Comparison of ENCODE assay signal across 8 cellular contexts in genomic region chr1:101026394-101026788, GRCh38. TPM values are rescaled to one million over a fixed set of nuclear protein-coding genes. Genes with fewer than 3 reads are reported as not detected.
DNase-seq lines count a peak whose midpoint lies in the region; ATAC-seq and TF ChIP-seq lines count a peak whose summit lies in the region.

No MANE protein-coding gene starts in this region.

- H3K27ac Mint-ChIP-seq in activated naive CD4-positive, alpha-beta T cell treated with anti-CD3 and anti-CD28 coated beads for 36 hours, result peak overlapping the region; percentile 98

- peaks cover 60% of the 10 kb centered on the region for H3K4me1 Mint-ChIP-seq in activated naive CD4-positive, alpha-beta T cell treated with anti-CD3 and anti-CD28 coated beads for 36 hours (ENCODE audit: low read depth)

- no peak for ATAC-seq in left lung
- ATAC-seq in HG03095 (IDR thresholded peaks at IDR 0.05; ENCODE audit: unreplicated experiment), result no peak

- in situ Hi-C loops in transverse colon (cut with MboI; ENCODE audit: low pct_ligation_motif_present in 1 of 4, low pct_unique_long_range_greater_than_20kb in 1 of 4, low sequenced_read_pairs in 3 of 4), result no loop called here

- H3K27ac ChIP-seq in left lung, result peak overlapping the region; percentile 86 to 88
- H3K27ac ChIP-seq in transverse colon, result peak overlapping the region; percentile 83 to 89 (median 86)

- TF ChIP-seq CTCF in left lung (IDR thresholded peaks at IDR 0.05) (no peak), transverse colon (IDR thresholded peaks at IDR 0.05) (no peak)

- CTCF ChIA-PET in activated naive CD4-positive, alpha-beta T cell treated with anti-CD3 and anti-CD28 coated beads for 36 hours (lab: Charles Lee), result interaction anchor here (1.0 to 1.4 kb wide), 3 partner anchors 37 to 212 kb away, joined by 3 to 5 read pairs (median 3); no protein-coding TSS in a partner anchor

- H3K4me3 ChIP-seq in adipocyte (ENCODE audit: low read length), result peak overlapping the region; percentile 93
- peak overlapping the region; percentile 67 to 79 for H3K4me3 ChIP-seq in left lung
- H3K4me3 ChIP-seq in transverse colon, result peak overlapping the region; percentile 43 to 72 (median 64)

- no peaks in the 10 kb centered on the region for H3K27me3 Mint-ChIP-seq in activated naive CD4-positive, alpha-beta T cell treated with anti-CD3 and anti-CD28 coated beads for 36 hours (ENCODE audit: low read depth)

- peak overlapping the region; percentile 99 for H3K4me3 Mint-ChIP-seq in activated naive CD4-positive, alpha-beta T cell treated with anti-CD3 and anti-CD28 coated beads for 36 hours

- H3K27me3 ChIP-seq in adipocyte (replicated peaks; ENCODE audit: control insufficient read depth, insufficient read depth, low read length) (no peaks in the 10 kb centered on the region), left lung (no peaks in the 10 kb centered on the region), transverse colon (no peaks in the 10 kb centered on the region)

- 23 to 27% methylated on average over 4 to 5 of the region's 5 CpGs for whole genome bisulfite sequencing in transverse colon (ENCODE audit: low coverage in 1 of 2), 2 donors

- no peaks in the 10 kb centered on the region for H3K36me3 ChIP-seq in adipocyte (ENCODE audit: control insufficient read depth, insufficient read depth, low read length, severe bottlenecking)
- no peaks in the 10 kb centered on the region for H3K36me3 ChIP-seq in left lung
- no peaks in the 10 kb centered on the region for H3K36me3 ChIP-seq in transverse colon

- no peaks in the 10 kb centered on the region for H3K9me3 ChIP-seq in adipocyte (ENCODE audit: control insufficient read depth, low read length)
- no peaks in the 10 kb centered on the region for H3K9me3 ChIP-seq in left lung
- H3K9me3 ChIP-seq in transverse colon, result no peaks in the 10 kb centered on the region

- no peak for DNase-seq in activated naive CD4-positive, alpha-beta T cell treated with anti-CD3 and anti-CD28 coated beads for 36 hours
- DNase-seq in activated naive CD4-positive, alpha-beta T cell treated with Interleukin-2 at 50 U/mL for 16 hours, result no peak
- DNase-seq in adipocyte (ENCODE audit: low read depth) (no peak), left lung (no peak), transverse colon (no peak), NCI-H1417 treated with DMSO at 0.1 percent for 48 hours (lab: John Stamatoyannopoulos, UW) (no peak)
- no peak for DNase-seq in stimulated activated naive CD4-positive, alpha-beta T cell (lab: John Stamatoyannopoulos, UW)

- TF ChIP-seq EP300 in transverse colon (IDR thresholded peaks at IDR 0.05; ENCODE audit: low read depth), result no peak

- intact Hi-C loops in activated naive CD4-positive, alpha-beta T cell treated with anti-CD3 and anti-CD28 coated beads for 36 hours (cut with micrococcal nuclease), result loop anchor here (1.0 to 5.0 kb wide), 4 partner anchors 62 to 262 kb away; no protein-coding TSS in a partner anchor
- intact Hi-C loops in left lung (cut with DNase I), result no loop called here
- intact Hi-C loops in transverse colon (cut with DNase I; ENCODE audit: low total_unique reads), result no loop called here

- H3K4me1 ChIP-seq in adipocyte (ENCODE audit: control insufficient read depth, insufficient read depth, low read length) (peaks cover 24% of the 10 kb centered on the region), left lung (peaks cover 0 to 57% of the 10 kb centered on the region in 2 donors), transverse colon (peaks cover 4 to 29% (median 6%) of the 10 kb centered on the region in 4 donors)

- H3K9me3 Mint-ChIP-seq in activated naive CD4-positive, alpha-beta T cell treated with anti-CD3 and anti-CD28 coated beads for 36 hours, result no peaks in the 10 kb centered on the region

- TF ChIP-seq POLR2A in transverse colon (IDR thresholded peaks at IDR 0.05), result no peak

- peaks cover 63% of the 10 kb centered on the region for H3K36me3 Mint-ChIP-seq in activated naive CD4-positive, alpha-beta T cell treated with anti-CD3 and anti-CD28 coated beads for 36 hours (ENCODE audit: low read depth)

- H3K9ac ChIP-seq in adipocyte (ENCODE audit: low read length), result peak overlapping the region; percentile 96

RNA-seq across cellular contexts. Expression of gene DPH5, which starts 0.8 kb away (rescaled TPM):
- total RNA-seq in activated naive CD4-positive, alpha-beta T cell treated with anti-CD3 and anti-CD28 coated beads for 36 hours, result 10 to 100 TPM; 61.7 to 66.3 TPM
- total RNA-seq in left lung, result 10 to 100 TPM; 26.9 to 27.1 TPM
- total RNA-seq in transverse colon, result 10 to 100 TPM in 3 of 4 donors, not detected in 1; 18.3 to 20.5 (median 18.9) TPM
